9 cellular contexts compared by ENCODE assay signal in the genomic region with DNA sequence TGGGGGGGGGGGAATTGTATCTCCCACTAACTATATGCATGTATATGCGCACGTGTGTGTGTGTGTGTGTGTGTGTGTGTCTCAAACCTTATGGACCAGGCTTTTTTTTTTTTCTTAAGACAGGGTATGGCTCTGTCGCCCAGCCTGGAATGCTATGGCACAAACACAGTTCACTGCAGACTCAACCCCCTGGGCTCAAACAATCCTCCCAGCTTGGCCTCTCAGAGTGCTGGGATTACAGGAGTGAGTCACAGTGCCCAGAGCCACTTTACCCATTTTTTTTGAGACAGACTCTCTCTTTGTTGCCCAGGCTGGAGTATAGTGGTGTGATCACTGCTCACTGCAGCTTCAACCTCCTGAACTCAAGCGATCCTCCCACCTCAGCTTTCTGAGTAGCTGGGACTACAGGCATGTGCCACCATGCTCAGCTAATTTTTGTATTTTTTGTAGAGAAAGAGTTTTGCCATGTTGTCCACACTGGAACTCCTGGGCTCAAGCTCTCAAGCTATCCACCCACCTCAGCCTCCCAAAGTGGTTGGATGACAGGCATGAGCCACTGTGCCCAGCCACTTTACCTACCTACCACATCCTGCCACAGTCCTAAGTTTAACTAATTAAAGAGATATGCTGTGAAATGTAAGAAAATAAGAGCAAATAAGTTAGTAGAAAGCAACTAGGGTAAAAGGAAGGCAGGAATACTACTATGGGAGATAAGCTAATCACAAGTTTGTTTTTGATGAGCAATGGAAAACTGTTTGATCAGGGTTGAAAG. TPM values are rescaled to one million over a fixed set of nuclear protein-coding genes. Genes with fewer than 3 reads are reported as not detected.
DNase-seq lines count a peak whose midpoint lies in the region; ATAC-seq and TF ChIP-seq lines count a peak whose summit lies in the region.
"Had no signal": no experiment of that assay in that cellular context is flagged by ENCODE, and none has a peak within 500 bp of the region (broad histone marks: within the 10 kb centered on the region; RNA-seq: fewer than 3 reads in every experiment).

No MANE protein-coding gene starts in this region.

- H3K27ac Mint-ChIP-seq in central memory CD8-positive, alpha-beta T cell (ENCODE audit: low read depth), result peak overlapping the region; percentile 93

- peaks cover 22% of the 10 kb centered on the region for H3K4me1 ChIP-seq in DOHH2 (ENCODE audit: control insufficient read depth, low read length)

- H3F3A ChIP-seq in DOHH2 (ENCODE audit: control insufficient read depth, insufficient read depth), result peaks cover 5% of the 10 kb centered on the region; the same call in 1 of the 2 replicates
- no peaks in the 10 kb centered on the region for H3F3A ChIP-seq in neural cell (ENCODE audit: insufficient read depth, low read length, poor library complexity, severe bottlenecking)

- H3K9ac ChIP-seq in neural cell (ENCODE audit: low read length), result no peak overlapping the region

- H3K36me3 ChIP-seq in DOHH2 (ENCODE audit: control insufficient read depth, low read length) (peaks cover 33% of the 10 kb centered on the region), neural cell (ENCODE audit: insufficient read depth, low read length) (no peaks in the 10 kb centered on the region)

- H3K4me3 Mint-ChIP-seq in central memory CD8-positive, alpha-beta T cell, result peak overlapping the region; percentile 94

- TF ChIP-seq EP300 in neural cell (conservative IDR thresholded peaks at IDR 0.05; ENCODE audit: poor library complexity, severe bottlenecking), result no peak

- H3K27me3 ChIP-seq in DOHH2 (ENCODE audit: control insufficient read depth, low read length) (no peaks in the 10 kb centered on the region), neural cell (ENCODE audit: insufficient read depth, low read depth, low read length) (no peaks in the 10 kb centered on the region)

- H2AFZ ChIP-seq in neural cell (ENCODE audit: low read depth, low read length), result no peak overlapping the region

- H3K27ac ChIP-seq in DOHH2 (ENCODE audit: low read depth, low read length), result no peak overlapping the region
- no peak overlapping the region for H3K27ac ChIP-seq in neural cell (ENCODE audit: low read length)

- H3K4me3 ChIP-seq in DOHH2 (ENCODE audit: low read length), result peak overlapping the region; percentile 92
- H3K4me3 ChIP-seq in neural cell (ENCODE audit: low read length), result peak overlapping the region; percentile 96
- H3K4me3 ChIP-seq: lung had no signal

- H3K4me2 ChIP-seq in DOHH2 (ENCODE audit: low read length) (peak overlapping the region; percentile 83), neural cell (ENCODE audit: low read length) (peak overlapping the region; percentile 79)

- no peak for TF ChIP-seq RAD21 in neural cell (conservative IDR thresholded peaks at IDR 0.05)

- H3K9me3 Mint-ChIP-seq in central memory CD8-positive, alpha-beta T cell, result no peaks in the 10 kb centered on the region

- H3K79me2 ChIP-seq in DOHH2 (ENCODE audit: control insufficient read depth, low read length) (peaks cover 85% of the 10 kb centered on the region), neural cell (replicated peaks; ENCODE audit: insufficient read depth, low read length) (peaks cover 46% of the 10 kb centered on the region)

- H3K36me3 Mint-ChIP-seq in central memory CD8-positive, alpha-beta T cell (ENCODE audit: insufficient read depth), result peaks cover 39% of the 10 kb centered on the region

- H3K4me1 Mint-ChIP-seq in central memory CD8-positive, alpha-beta T cell, result peaks cover 46% of the 10 kb centered on the region

- H3K9me2 ChIP-seq in DOHH2 (replicated peaks; ENCODE audit: control insufficient read depth, low read length) (no peaks in the 10 kb centered on the region), neural cell (ENCODE audit: insufficient read depth, low read length) (no peaks in the 10 kb centered on the region)

- TF ChIP-seq CTCF in DOHH2 (IDR thresholded peaks at IDR 0.05; ENCODE audit: low read depth, low read length, poor library complexity, severe bottlenecking), result no peak
- no peak for TF ChIP-seq CTCF in neural cell (IDR thresholded peaks at IDR 0.05; ENCODE audit: poor library complexity, severe bottlenecking)

- H4K20me1 ChIP-seq in DOHH2 (ENCODE audit: control insufficient read depth, insufficient read depth, low read depth, low read length) (no peaks in the 10 kb centered on the region), neural cell (ENCODE audit: insufficient read depth) (no peaks in the 10 kb centered on the region)

- peak; percentile 24 for DNase-seq in NCI-H446 treated with DMSO at 0.1 percent for 48 hours (lab: John Stamatoyannopoulos, UW)
- no peak for DNase-seq in central memory CD8-positive, alpha-beta T cell (ENCODE audit: low spot score in 2 of 2)
- DNase-seq in activated gamma-delta T cell (lab: John Stamatoyannopoulos, UW), result no peak
- DNase-seq in Kasumi-1 (lab: John Stamatoyannopoulos, UW), result no peak

- H3K9me3 ChIP-seq in DOHH2 (ENCODE audit: control insufficient read depth, insufficient read depth, low read length) (no peaks in the 10 kb centered on the region), neural cell (ENCODE audit: low read length) (no peaks in the 10 kb centered on the region)

- no peak for ATAC-seq in central memory CD8-positive, alpha-beta T cell (replicated peaks; ENCODE audit: extremely low read depth, poor library complexity, severe bottlenecking)
- ATAC-seq in HG03025 (IDR thresholded peaks at IDR 0.05; ENCODE audit: low FRiP score, unreplicated experiment), result no peak
- no peak for ATAC-seq in HG02870 (IDR thresholded peaks at IDR 0.05; ENCODE audit: unreplicated experiment)

- H3K27me3 Mint-ChIP-seq in central memory CD8-positive, alpha-beta T cell, result no peaks in the 10 kb centered on the region

TF ChIP-seq in neural cell, 6 proteins besides CTCF, POLR2A, EP300 and RAD21:
- TF ChIP-seq MXI1 (conservative IDR thresholded peaks at IDR 0.05; ENCODE audit: poor library complexity, severe bottlenecking) (no peak), SMC3 (conservative IDR thresholded peaks at IDR 0.05; ENCODE audit: poor library complexity) (no peak), TAF1 (IDR thresholded peaks at IDR 0.05; ENCODE audit: low read depth) (no peak), POLR2AphosphoS5 (IDR thresholded peaks at IDR 0.05) (no peak), EZH2 (IDR thresholded peaks at IDR 0.05; ENCODE audit: borderline replicate concordance, insufficient read depth, low read length, poor library complexity, severe bottlenecking) (no peak)
- TF ChIP-seq, protein P1, sequence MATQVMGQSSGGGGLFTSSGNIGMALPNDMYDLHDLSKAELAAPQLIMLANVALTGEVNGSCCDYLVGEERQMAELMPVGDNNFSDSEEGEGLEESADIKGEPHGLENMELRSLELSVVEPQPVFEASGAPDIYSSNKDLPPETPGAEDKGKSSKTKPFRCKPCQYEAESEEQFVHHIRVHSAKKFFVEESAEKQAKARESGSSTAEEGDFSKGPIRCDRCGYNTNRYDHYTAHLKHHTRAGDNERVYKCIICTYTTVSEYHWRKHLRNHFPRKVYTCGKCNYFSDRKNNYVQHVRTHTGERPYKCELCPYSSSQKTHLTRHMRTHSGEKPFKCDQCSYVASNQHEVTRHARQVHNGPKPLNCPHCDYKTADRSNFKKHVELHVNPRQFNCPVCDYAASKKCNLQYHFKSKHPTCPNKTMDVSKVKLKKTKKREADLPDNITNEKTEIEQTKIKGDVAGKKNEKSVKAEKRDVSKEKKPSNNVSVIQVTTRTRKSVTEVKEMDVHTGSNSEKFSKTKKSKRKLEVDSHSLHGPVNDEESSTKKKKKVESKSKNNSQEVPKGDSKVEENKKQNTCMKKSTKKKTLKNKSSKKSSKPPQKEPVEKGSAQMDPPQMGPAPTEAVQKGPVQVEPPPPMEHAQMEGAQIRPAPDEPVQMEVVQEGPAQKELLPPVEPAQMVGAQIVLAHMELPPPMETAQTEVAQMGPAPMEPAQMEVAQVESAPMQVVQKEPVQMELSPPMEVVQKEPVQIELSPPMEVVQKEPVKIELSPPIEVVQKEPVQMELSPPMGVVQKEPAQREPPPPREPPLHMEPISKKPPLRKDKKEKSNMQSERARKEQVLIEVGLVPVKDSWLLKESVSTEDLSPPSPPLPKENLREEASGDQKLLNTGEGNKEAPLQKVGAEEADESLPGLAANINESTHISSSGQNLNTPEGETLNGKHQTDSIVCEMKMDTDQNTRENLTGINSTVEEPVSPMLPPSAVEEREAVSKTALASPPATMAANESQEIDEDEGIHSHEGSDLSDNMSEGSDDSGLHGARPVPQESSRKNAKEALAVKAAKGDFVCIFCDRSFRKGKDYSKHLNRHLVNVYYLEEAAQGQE (IDR thresholded peaks at IDR 0.05; ENCODE audit: borderline replicate concordance), result no peak
TF ChIP-seq in neural cell: peak in this region for 0.

RNA-seq across cellular contexts. Expression of a gene that starts 2.4 kb away (rescaled TPM):
- polyA plus RNA-seq in neural cell, result 26.1 and 27.1 TPM in 2 replicates
- 32.1 and 32.4 TPM in 2 replicates for polyA minus RNA-seq in neural cell
